Comparison of ENCODE assay signal across 8 cellular contexts in the genomic region with DNA sequence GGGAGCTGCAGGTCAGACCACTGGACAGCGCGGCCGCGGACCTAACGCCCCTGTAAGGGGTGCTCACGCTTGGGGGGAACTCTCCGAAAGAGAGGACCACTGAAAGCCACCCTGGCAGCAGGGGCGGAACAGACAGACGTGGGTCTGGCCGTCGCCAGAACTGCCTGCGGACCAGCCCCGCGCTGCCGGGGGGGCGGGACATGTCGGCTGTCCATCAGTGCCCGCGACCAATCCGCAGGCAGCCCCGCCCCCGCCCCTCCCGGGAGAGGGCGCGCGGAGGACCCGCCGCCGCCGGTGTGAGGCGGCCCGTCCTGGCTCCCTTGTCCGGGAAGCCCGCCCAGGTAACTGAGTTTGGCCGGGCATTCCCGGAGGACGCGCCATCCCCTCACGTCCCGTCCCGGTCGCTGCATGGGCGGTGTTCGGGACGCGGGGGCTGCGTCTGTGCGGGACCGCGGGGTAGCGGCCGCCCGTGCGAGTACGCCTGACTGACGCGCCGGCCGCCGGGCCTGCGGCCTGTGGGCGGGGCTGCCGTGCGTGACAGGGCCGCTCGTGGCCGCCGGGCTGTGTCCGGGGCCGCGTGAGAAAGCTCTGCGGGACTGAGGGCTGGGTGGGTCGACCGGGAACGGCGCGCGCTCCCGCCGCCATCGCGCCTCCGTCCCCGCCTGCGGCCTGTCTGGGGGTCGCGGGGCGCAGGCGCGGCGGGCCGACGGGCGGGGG. TPM values are rescaled to one million over a fixed set of nuclear protein-coding genes. Genes with fewer than 3 reads are reported as not detected.
A peak's percentile ranks its signal among the peaks of the same experiment; 100 is the strongest.
DNase-seq lines count a peak whose midpoint lies in the region; ATAC-seq and TF ChIP-seq lines count a peak whose summit lies in the region.

No MANE protein-coding gene starts in this region.

- H3K27me3 Mint-ChIP-seq in neural crest cell (ENCODE audit: low read depth): peaks cover 3% of the 10 kb centered on the region
- no peaks in the 10 kb centered on the region for H3K27me3 Mint-ChIP-seq in stimulated activated naive CD8-positive, alpha-beta T cell treated with anti-CD3 and anti-CD28 coated beads, Interleukin-15, amount 100 ng/mL, for 72 hours

- H3K36me3 Mint-ChIP-seq in neural crest cell (ENCODE audit: low read depth): no peaks in the 10 kb centered on the region

- peak overlapping the region; percentile 93 for H3K4me3 Mint-ChIP-seq in neural crest cell
- peak overlapping the region; percentile 81 to 88 for H3K4me3 Mint-ChIP-seq in stimulated activated naive CD8-positive, alpha-beta T cell treated with anti-CD3 and anti-CD28 coated beads, Interleukin-15, amount 100 ng/mL, for 72 hours

- H3K9me3 Mint-ChIP-seq in neural crest cell: no peaks in the 10 kb centered on the region
- no peaks in the 10 kb centered on the region for H3K9me3 Mint-ChIP-seq in stimulated activated naive CD8-positive, alpha-beta T cell treated with anti-CD3 and anti-CD28 coated beads, Interleukin-15, amount 100 ng/mL, for 72 hours

- H3K4me3 ChIP-seq in Jurkat, Clone E6-1 (ENCODE audit: low read length): peak overlapping the region; percentile 87
- H3K4me3 ChIP-seq in fibroblast of villous mesenchyme (ENCODE audit: low read depth, low read length): peak overlapping the region; percentile 59

- peaks cover 49% of the 10 kb centered on the region for H3K4me1 Mint-ChIP-seq in neural crest cell
- H3K4me1 Mint-ChIP-seq in stimulated activated naive CD8-positive, alpha-beta T cell treated with anti-CD3 and anti-CD28 coated beads, Interleukin-15, amount 100 ng/mL, for 72 hours: peaks cover 73% of the 10 kb centered on the region

- DNase-seq in DMS153 treated with DMSO at 0.1 percent for 48 hours (lab: John Stamatoyannopoulos, UW; ENCODE audit: unreplicated experiment) (peak; percentile 70), RPMI8226 (peak; percentile 87), activated gamma-delta T cell treated with Interleukin-2 at 50 U/mL for 16 hours (peak; percentile 80), fibroblast of villous mesenchyme (ENCODE audit: low read depth) (peak; percentile 80), neural crest cell (ENCODE audit: low read depth, low spot score) (peak; percentile 79)
- DNase-seq in Jurkat, Clone E6-1 (ENCODE audit: low read depth, low spot score): peak; percentile 59
- DNase-seq in stimulated activated naive CD8-positive, alpha-beta T cell treated with anti-CD3 and anti-CD28 coated beads, Interleukin-15, amount 100 ng/mL, for 72 hours: peak; percentile 85 to 86

- TF ChIP-seq CTCF in fibroblast of villous mesenchyme (IDR thresholded peaks at IDR 0.05; ENCODE audit: insufficient read depth, low read depth, low read length) (no peak), neural crest cell (conservative IDR thresholded peaks at IDR 0.05) (no peak)

- ATAC-seq in GM21576 (IDR thresholded peaks at IDR 0.05; ENCODE audit: unreplicated experiment): peak; percentile 44
- peak; percentile 54 for ATAC-seq in stimulated activated naive CD8-positive, alpha-beta T cell treated with anti-CD3 and anti-CD28 coated beads, Interleukin-15, amount 100 ng/mL, for 72 hours

- H3K27ac Mint-ChIP-seq in neural crest cell (ENCODE audit: unreplicated experiment): peak overlapping the region; percentile 97
- peak overlapping the region in 1 of 2 donors; percentile 8 for H3K27ac Mint-ChIP-seq in stimulated activated naive CD8-positive, alpha-beta T cell treated with anti-CD3 and anti-CD28 coated beads, Interleukin-15, amount 100 ng/mL, for 72 hours

RNA-seq across cellular contexts. Expression of a gene that starts 0.5 kb away (rescaled TPM):
- 118 TPM for polyA plus RNA-seq in Jurkat, Clone E6-1 (2012; ENCODE audit: insufficient read depth, insufficient read length)
- total RNA-seq in fibroblast of villous mesenchyme (60.9 and 94.7 TPM in 2 replicates), neural crest cell (297 and 320 TPM in 2 replicates)

Comparison
In these comparisons a context has a peak if more than half of its experiments do, and no peak if none do; other contexts are left out.
1. Peak in every context shown above with its lines: DNase-seq, ATAC-seq and H3K4me3 ChIP-seq.